27 cellular contexts compared by ENCODE assay signal in genomic region chr21:15093216-15093615, GRCh38.
"Had no signal": no experiment of that assay in that cellular context is flagged by ENCODE, and none has a peak within 500 bp of the region (broad histone marks: within the 10 kb centered on the region; RNA-seq: fewer than 3 reads in every experiment).

No MANE protein-coding gene starts in this region.

- H3K9me3 Mint-ChIP-seq: stimulated activated memory B cell treated with anti-CD40 and anti-IgM and Interleukin-4, amounts not matched to agents 10 μg/mL and 1 μg/mL and 100 μg/mL, for 72 hours; stimulated activated naive B cell treated with anti-CD40 and anti-IgM and Interleukin-4, amounts not matched to agents 10 μg/mL and 1 μg/mL and 100 μg/mL, for 72 hours; stimulated activated naive CD8-positive, alpha-beta T cell treated with anti-CD3 and anti-CD28 coated beads, Interleukin-15, amount 100 ng/mL, for 72 hours; stimulated activated naive CD8-positive, alpha-beta T cell treated with anti-CD3 and anti-CD28 coated beads, Interleukin-15, Interleukin-2, amounts not matched to agents 100 ng/mL and 50 ng/mL, for 24 hours; type B pancreatic cell had no signal

- H3K9me3 ChIP-seq: stomach, suprapubic skin, testis, thoracic aorta, thyroid gland, tibial artery, tibial nerve, transverse colon, upper lobe of left lung, upper lobe of right lung, uterus, vagina had no signal

- H3K4me3 Mint-ChIP-seq: stimulated activated memory B cell treated with anti-CD40 and anti-IgM and Interleukin-4, amounts not matched to agents 10 μg/mL and 1 μg/mL and 100 μg/mL, for 72 hours; stimulated activated naive B cell treated with anti-CD40 and anti-IgM and Interleukin-4, amounts not matched to agents 10 μg/mL and 1 μg/mL and 100 μg/mL, for 72 hours; stimulated activated naive CD8-positive, alpha-beta T cell treated with anti-CD3 and anti-CD28 coated beads, Interleukin-15, amount 100 ng/mL, for 72 hours; stimulated activated naive CD8-positive, alpha-beta T cell treated with anti-CD3 and anti-CD28 coated beads, Interleukin-15, Interleukin-2, amounts not matched to agents 100 ng/mL and 50 ng/mL, for 24 hours; type B pancreatic cell had no signal

- H3K27me3 Mint-ChIP-seq: stimulated activated memory B cell treated with anti-CD40 and anti-IgM and Interleukin-4, amounts not matched to agents 10 μg/mL and 1 μg/mL and 100 μg/mL, for 72 hours; stimulated activated naive B cell treated with anti-CD40 and anti-IgM and Interleukin-4, amounts not matched to agents 10 μg/mL and 1 μg/mL and 100 μg/mL, for 72 hours; stimulated activated naive CD8-positive, alpha-beta T cell treated with anti-CD3 and anti-CD28 coated beads, Interleukin-15, amount 100 ng/mL, for 72 hours; stimulated activated naive CD8-positive, alpha-beta T cell treated with anti-CD3 and anti-CD28 coated beads, Interleukin-15, Interleukin-2, amounts not matched to agents 100 ng/mL and 50 ng/mL, for 24 hours; type B pancreatic cell had no signal

- H3K27ac Mint-ChIP-seq: stimulated activated memory B cell treated with anti-CD40 and anti-IgM and Interleukin-4, amounts not matched to agents 10 μg/mL and 1 μg/mL and 100 μg/mL, for 72 hours; stimulated activated naive B cell treated with anti-CD40 and anti-IgM and Interleukin-4, amounts not matched to agents 10 μg/mL and 1 μg/mL and 100 μg/mL, for 72 hours; stimulated activated naive CD8-positive, alpha-beta T cell treated with anti-CD3 and anti-CD28 coated beads, Interleukin-15, Interleukin-2, amounts not matched to agents 100 ng/mL and 50 ng/mL, for 24 hours; type B pancreatic cell had no signal

- H3K36me3 Mint-ChIP-seq: stimulated activated memory B cell treated with anti-CD40 and anti-IgM and Interleukin-4, amounts not matched to agents 10 μg/mL and 1 μg/mL and 100 μg/mL, for 72 hours; stimulated activated naive B cell treated with anti-CD40 and anti-IgM and Interleukin-4, amounts not matched to agents 10 μg/mL and 1 μg/mL and 100 μg/mL, for 72 hours; type B pancreatic cell had no signal

- H3K27ac ChIP-seq: stomach, suprapubic skin, testis, thoracic aorta, thyroid gland, tibial artery, tibial nerve, transverse colon, upper lobe of left lung, upper lobe of right lung, uterus, vagina had no signal

- H3K4me1 Mint-ChIP-seq: stimulated activated naive B cell treated with anti-CD40 and anti-IgM and Interleukin-4, amounts not matched to agents 10 μg/mL and 1 μg/mL and 100 μg/mL, for 72 hours; stimulated activated naive CD8-positive, alpha-beta T cell treated with anti-CD3 and anti-CD28 coated beads, Interleukin-15, amount 100 ng/mL, for 72 hours had no signal

- ATAC-seq: stimulated activated naive B cell treated with anti-CD40 and anti-IgM and Interleukin-4, amounts not matched to agents 10 μg/mL and 1 μg/mL and 100 μg/mL, for 72 hours; stimulated activated naive CD8-positive, alpha-beta T cell treated with anti-CD3 and anti-CD28 coated beads, Interleukin-15, amount 100 ng/mL, for 72 hours; stimulated activated naive CD8-positive, alpha-beta T cell treated with anti-CD3 and anti-CD28 coated beads, Interleukin-15, Interleukin-2, amounts not matched to agents 100 U/mL and 50 U/mL, for 24 hours; upper lobe of right lung had no signal

- DNase-seq: stimulated activated CD4-positive, alpha-beta T cell treated with anti-CD3 and anti-CD28 coated beads, Interleukin-2, amount 100 ng/mL, for 48 hours; stimulated activated CD4-positive, alpha-beta T cell treated with anti-CD3 and anti-CD28 coated beads, Interleukin-4, amount 100 ng/mL, for 1 hour; stimulated activated CD4-positive, alpha-beta T cell treated with anti-CD3 and anti-CD28 coated beads, Interleukin-4, amount 100 ng/mL, for 24 hours; stimulated activated CD4-positive, alpha-beta T cell treated with anti-CD3 and anti-CD28 coated beads, Interleukin-4, amount 100 ng/mL, for 4 hours; stimulated activated CD8-positive, alpha-beta memory T cell treated with anti-CD3 and anti-CD28 coated beads, Interleukin-4, amount 100 ng/mL, for 48 hours; stimulated activated naive B cell treated with anti-CD40 and anti-IgM and Interleukin-4, amounts not matched to agents 10 μg/mL and 1 μg/mL and 100 μg/mL, for 72 hours; stimulated activated naive CD4-positive, alpha-beta T cell; stimulated activated naive CD4-positive, alpha-beta T cell treated with Interleukin-2 at 50 U/mL for 16 hours; stimulated activated naive CD8-positive, alpha-beta T cell treated with anti-CD3 and anti-CD28 coated beads, Interleukin-15, amount 100 ng/mL, for 72 hours; stimulated activated naive CD8-positive, alpha-beta T cell treated with anti-CD3 and anti-CD28 coated beads, Interleukin-15, Interleukin-2, amounts not matched to agents 100 U/mL and 50 U/mL, for 24 hours; stomach; substantia nigra; testis; thyroid gland; tibial artery; transverse colon; trophoblast cell; upper lobe of left lung; upper lobe of right lung; uterus had no signal

- H3K4me1 ChIP-seq: stomach, suprapubic skin, testis, thyroid gland, tibial artery, tibial nerve, transverse colon, upper lobe of left lung, upper lobe of right lung, uterus, vagina had no signal

- H3K4me3 ChIP-seq: stomach, suprapubic skin, testis, thoracic aorta, thyroid gland, tibial artery, tibial nerve, transverse colon, upper lobe of left lung, upper lobe of right lung, uterus, vagina had no signal

- H3K36me3 ChIP-seq: stomach, suprapubic skin, thoracic aorta, thyroid gland, tibial artery, tibial nerve, transverse colon, upper lobe of left lung, upper lobe of right lung, uterus, vagina had no signal

- H3K27me3 ChIP-seq: stomach, suprapubic skin, testis, thyroid gland, tibial artery, tibial nerve, transverse colon, upper lobe of left lung, upper lobe of right lung, uterus, vagina had no signal
